1 cellular context compared by ENCODE assay signal in the genomic region with DNA sequence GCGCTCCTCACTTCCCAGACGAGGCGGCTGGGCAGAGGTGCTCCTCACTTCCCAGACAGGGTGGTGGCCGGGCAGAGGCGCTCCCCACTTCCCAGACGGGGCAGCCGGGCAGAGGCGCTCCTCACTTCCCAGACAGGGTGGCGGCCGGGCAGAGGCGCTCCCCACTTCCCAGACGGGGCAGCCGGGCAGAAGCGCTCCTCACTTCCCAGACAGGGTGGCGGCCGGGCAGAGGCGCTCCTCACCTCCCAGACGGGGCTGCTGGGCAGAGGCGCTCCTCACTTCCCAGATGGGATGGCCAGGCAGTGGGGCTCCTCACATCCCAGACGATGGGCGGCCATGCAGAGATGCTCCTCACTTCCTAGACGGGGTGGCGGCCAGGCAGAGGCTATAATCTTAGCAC.
TF ChIP-seq lines count a peak whose summit lies in the region.

No MANE protein-coding gene starts in this region.

TF ChIP-seq in K562, 482 proteins besides CTCF, POLR2A, EP300 and RAD21:
- TF ChIP-seq, protein P1, sequence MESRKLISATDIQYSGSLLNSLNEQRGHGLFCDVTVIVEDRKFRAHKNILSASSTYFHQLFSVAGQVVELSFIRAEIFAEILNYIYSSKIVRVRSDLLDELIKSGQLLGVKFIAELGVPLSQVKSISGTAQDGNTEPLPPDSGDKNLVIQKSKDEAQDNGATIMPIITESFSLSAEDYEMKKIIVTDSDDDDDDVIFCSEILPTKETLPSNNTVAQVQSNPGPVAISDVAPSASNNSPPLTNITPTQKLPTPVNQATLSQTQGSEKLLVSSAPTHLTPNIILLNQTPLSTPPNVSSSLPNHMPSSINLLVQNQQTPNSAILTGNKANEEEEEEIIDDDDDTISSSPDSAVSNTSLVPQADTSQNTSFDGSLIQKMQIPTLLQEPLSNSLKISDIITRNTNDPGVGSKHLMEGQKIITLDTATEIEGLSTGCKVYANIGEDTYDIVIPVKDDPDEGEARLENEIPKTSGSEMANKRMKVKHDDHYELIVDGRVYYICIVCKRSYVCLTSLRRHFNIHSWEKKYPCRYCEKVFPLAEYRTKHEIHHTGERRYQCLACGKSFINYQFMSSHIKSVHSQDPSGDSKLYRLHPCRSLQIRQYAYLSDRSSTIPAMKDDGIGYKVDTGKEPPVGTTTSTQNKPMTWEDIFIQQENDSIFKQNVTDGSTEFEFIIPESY (CRISPR knock-in tag; IDR thresholded peaks at IDR 0.05): peak; percentile 74
